In genomic region chrX:71254092-71254941, GRCh38 we compare ENCODE assay signal across 8 cellular contexts. TPM values are rescaled to one million over a fixed set of nuclear protein-coding genes. Genes with fewer than 3 reads are reported as not detected.
A peak's percentile ranks its signal among the peaks of the same experiment; 100 is the strongest.
DNase-seq lines count a peak whose midpoint lies in the region; ATAC-seq and TF ChIP-seq lines count a peak whose summit lies in the region.

TSS of gene ZMYM3 (minus strand) at chrX:71254140. CDS start at chrX:71253255, 885 bp downstream.

- ATAC-seq in GM19025 (IDR thresholded peaks at IDR 0.05; ENCODE audit: low read depth, unreplicated experiment) = peak; percentile 84
- peak; percentile 69 for ATAC-seq in HG03196 (IDR thresholded peaks at IDR 0.05; ENCODE audit: unreplicated experiment)
- ATAC-seq in activated B cell treated with CpG ODN at 0.5 μM for 24 hours (ENCODE audit: low read depth) = peak; percentile 85

- intact Hi-C loops in activated B cell treated with CpG ODN at 0.5 μM for 24 hours (cut with micrococcal nuclease) = loop anchor here (1.0 to 10.0 kb wide), 7 partner anchors 29 to 1053 kb away; partner anchors contain the start of genes CITED1, FOXO4, NONO and OGT

- H3K9ac ChIP-seq in smooth muscle cell (ENCODE audit: low read depth) = peak within 1 kb of the TSS; percentile 74

- no peaks in the 10 kb centered on the region for H3K4me1 ChIP-seq in smooth muscle cell (ENCODE audit: low read depth)

- peak within 1 kb of the TSS; percentile 82 for H3K27ac ChIP-seq in smooth muscle cell (ENCODE audit: low read depth)

- H3K36me3 Mint-ChIP-seq in activated B cell treated with CpG ODN at 0.5 μM for 24 hours (ENCODE audit: low read depth) (peaks cover 18% of the 10 kb centered on the region), immature natural killer cell (peaks cover 0 to 4% (median 0%) of the 10 kb centered on the region in 3 donors)

- H3K27me3 Mint-ChIP-seq in activated B cell treated with CpG ODN at 0.5 μM for 24 hours (no peaks in the 10 kb centered on the region), immature natural killer cell (ENCODE audit: low read depth in 3 of 3) (peaks cover 6 to 19% (median 15%) of the 10 kb centered on the region in 3 donors)

- no peaks in the 10 kb centered on the region for H3K79me2 ChIP-seq in smooth muscle cell (ENCODE audit: low read depth)

- H3K27me3 ChIP-seq in smooth muscle cell (ENCODE audit: low read depth) = no peaks in the 10 kb centered on the region

- H3K4me3 Mint-ChIP-seq in activated B cell treated with CpG ODN at 0.5 μM for 24 hours (peak within 1 kb of the TSS; percentile 93), immature natural killer cell (peak within 1 kb of the TSS; percentile 89 to 93 (median 92))

- H3K4me2 ChIP-seq in smooth muscle cell = peak within 1 kb of the TSS; percentile 81

- H3K36me3 ChIP-seq in smooth muscle cell (ENCODE audit: low read depth) = no peaks in the 10 kb centered on the region

- H3K9me3 Mint-ChIP-seq in activated B cell treated with CpG ODN at 0.5 μM for 24 hours (no peaks in the 10 kb centered on the region), immature natural killer cell (no peaks in the 10 kb centered on the region)

- POLR2A ChIA-PET in activated B cell treated with CpG ODN at 0.5 μM for 24 hours (lab: Charles Lee) = interaction anchor here (0.6 to 4.1 kb wide), 11 partner anchors 29 to 1121 kb away, joined by 3 to 77 read pairs (median 9); partner anchors contain the start of genes IGBP1, IL2RG, NONO and OGT

- CTCF ChIA-PET in activated B cell treated with CpG ODN at 0.5 μM for 24 hours (lab: Charles Lee) = interaction anchor here (1.3 kb wide), 1 partner anchor 29 kb away, joined by 4 read pairs; the partner anchor contains the start of gene NONO

- no peaks in the 10 kb centered on the region for H4K20me1 ChIP-seq in smooth muscle cell (ENCODE audit: low read depth)

- H3K4me3 ChIP-seq in AG09309 (ENCODE audit: control insufficient read depth, low read depth, low read length) (peak within 1 kb of the TSS; percentile 78), cardiac fibroblast (replicated peaks in 1 of 2; ENCODE audit: low read depth in 2 of 2, low read length in 2 of 2) (peak within 1 kb of the TSS; percentile 76 to 78), smooth muscle cell (peak within 1 kb of the TSS; percentile 88)

- H2AFZ ChIP-seq in smooth muscle cell (ENCODE audit: low read depth) = peak within 1 kb of the TSS; percentile 62

- no peaks in the 10 kb centered on the region for H3F3A ChIP-seq in smooth muscle cell (ENCODE audit: low read depth)

- TF ChIP-seq CTCF in AG09309 (IDR thresholded peaks at IDR 0.05; ENCODE audit: control insufficient read depth, insufficient read depth, low read depth, low read length, missing control alignments) (no peak), activated B cell treated with CpG ODN at 0.5 μM for 24 hours (IDR thresholded peaks at IDR 0.05) (no peak), cardiac fibroblast (IDR thresholded peaks at IDR 0.05; ENCODE audit: low read depth, low read length) (no peak), smooth muscle cell (IDR thresholded peaks at IDR 0.05; ENCODE audit: borderline replicate concordance, insufficient read depth, poor library complexity, severe bottlenecking) (no peak)

- H3K9me3 ChIP-seq in smooth muscle cell (replicated peaks; ENCODE audit: low read depth) = no peaks in the 10 kb centered on the region

- H3K4me1 Mint-ChIP-seq in activated B cell treated with CpG ODN at 0.5 μM for 24 hours = peaks cover 21% of the 10 kb centered on the region
- peaks cover 16 to 19% of the 10 kb centered on the region in 2 donors for H3K4me1 Mint-ChIP-seq in immature natural killer cell

- peak; percentile 31 for DNase-seq in AG09309 (ENCODE audit: low read depth)
- peak; percentile 90 for DNase-seq in NCI-H345 (lab: John Stamatoyannopoulos, UW)
- peak; percentile 64 for DNase-seq in activated B cell treated with CpG ODN at 0.5 μM for 24 hours
- peak; percentile 82 to 88 for DNase-seq in cardiac fibroblast (ENCODE audit: low read depth in 2 of 2)
- DNase-seq in immature natural killer cell = peak; percentile 81 to 83 (median 82)
- peak; percentile 34 for DNase-seq in smooth muscle cell (lab: John Stamatoyannopoulos, UW; ENCODE audit: unreplicated experiment)

- H3K27ac Mint-ChIP-seq in activated B cell treated with CpG ODN at 0.5 μM for 24 hours = peak within 1 kb of the TSS; percentile 87
- H3K27ac Mint-ChIP-seq in immature natural killer cell = peak within 1 kb of the TSS; percentile 85 to 98 (median 92)

- WGBS in smooth muscle cell (ENCODE audit: low lambda C conversion rate) = 55% methylated on average over 41 of the region's 54 CpGs

RNA-seq across cellular contexts. Expression of gene ZMYM3, which starts in this region (rescaled TPM):
- total RNA-seq in activated B cell treated with CpG ODN at 0.5 μM for 24 hours (27.9 and 28.2 TPM in 2 replicates), smooth muscle cell (26.9 and 29.5 TPM in 2 replicates)
- polyA plus RNA-seq in immature natural killer cell (1 to 10 TPM; 3.0 to 5.6 (median 5.0) TPM), smooth muscle cell (9.0 and 10.5 TPM in 2 replicates)

Comparison
In these comparisons a context has a peak if more than half of its experiments do, and no peak if none do; other contexts are left out.
1. Peak in every context shown above with its lines: DNase-seq, ATAC-seq, H3K4me3 ChIP-seq and H3K27ac ChIP-seq.
2. DNase-seq: peak in every context shown above with its lines; median percentile 90 in NCI-H345; 85 in cardiac fibroblast; 82 in immature natural killer cell; 64 in activated B cell treated with CpG ODN at 0.5 μM for 24 hours; 34 in smooth muscle cell; 31 in AG09309.